1 cellular context compared by ENCODE assay signal in the genomic region with DNA sequence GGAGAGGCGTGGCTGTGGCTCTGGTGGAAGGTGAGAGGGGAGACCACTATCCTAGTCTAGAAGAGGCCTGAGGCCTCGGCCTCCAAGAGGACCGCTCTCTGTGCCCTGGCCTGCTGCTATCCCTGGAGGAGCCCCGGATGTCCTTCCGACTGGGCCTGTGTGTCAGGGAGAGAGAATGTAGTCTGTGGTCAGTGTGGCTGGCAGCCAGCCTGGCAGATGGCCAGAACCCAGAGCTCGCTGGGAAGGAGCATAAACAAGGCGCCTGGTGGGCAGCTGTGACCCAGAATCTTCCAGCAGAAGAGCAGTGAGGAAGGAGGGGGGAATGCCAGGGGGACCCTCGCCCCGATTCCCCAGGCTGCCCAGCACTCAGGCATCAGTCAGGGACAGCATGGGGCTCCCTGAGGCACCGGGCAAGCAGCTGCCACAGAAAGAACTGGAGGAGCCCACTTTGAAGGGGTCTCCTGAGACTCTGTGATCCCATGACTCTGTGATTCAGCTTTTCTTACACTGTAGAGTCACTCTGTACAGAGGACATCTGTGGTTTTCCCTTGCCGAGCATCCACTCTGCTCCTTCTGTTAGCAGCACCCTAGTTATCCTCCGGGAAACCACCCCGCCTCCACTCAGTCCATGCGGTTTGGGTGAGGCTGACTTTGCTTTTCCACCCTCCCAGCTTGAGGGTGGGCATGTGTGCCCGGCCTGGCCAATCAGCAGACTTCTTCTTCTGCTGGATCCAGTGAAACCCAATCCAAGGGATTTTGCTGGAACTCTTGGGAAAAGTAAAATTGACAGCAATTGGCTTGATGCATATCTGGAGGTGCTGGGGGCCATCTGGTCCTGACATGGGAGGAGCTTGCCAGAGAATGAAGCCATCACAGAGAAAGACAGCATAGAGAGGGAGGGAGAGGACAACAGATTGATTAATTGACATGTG.
TF ChIP-seq lines count a peak whose summit lies in the region.

No MANE protein-coding gene starts in this region.

TF ChIP-seq in HepG2, 621 proteins besides CTCF, POLR2A, EP300 and RAD21 (continued from another document and continues in another):
- TF ChIP-seq, protein P1, sequence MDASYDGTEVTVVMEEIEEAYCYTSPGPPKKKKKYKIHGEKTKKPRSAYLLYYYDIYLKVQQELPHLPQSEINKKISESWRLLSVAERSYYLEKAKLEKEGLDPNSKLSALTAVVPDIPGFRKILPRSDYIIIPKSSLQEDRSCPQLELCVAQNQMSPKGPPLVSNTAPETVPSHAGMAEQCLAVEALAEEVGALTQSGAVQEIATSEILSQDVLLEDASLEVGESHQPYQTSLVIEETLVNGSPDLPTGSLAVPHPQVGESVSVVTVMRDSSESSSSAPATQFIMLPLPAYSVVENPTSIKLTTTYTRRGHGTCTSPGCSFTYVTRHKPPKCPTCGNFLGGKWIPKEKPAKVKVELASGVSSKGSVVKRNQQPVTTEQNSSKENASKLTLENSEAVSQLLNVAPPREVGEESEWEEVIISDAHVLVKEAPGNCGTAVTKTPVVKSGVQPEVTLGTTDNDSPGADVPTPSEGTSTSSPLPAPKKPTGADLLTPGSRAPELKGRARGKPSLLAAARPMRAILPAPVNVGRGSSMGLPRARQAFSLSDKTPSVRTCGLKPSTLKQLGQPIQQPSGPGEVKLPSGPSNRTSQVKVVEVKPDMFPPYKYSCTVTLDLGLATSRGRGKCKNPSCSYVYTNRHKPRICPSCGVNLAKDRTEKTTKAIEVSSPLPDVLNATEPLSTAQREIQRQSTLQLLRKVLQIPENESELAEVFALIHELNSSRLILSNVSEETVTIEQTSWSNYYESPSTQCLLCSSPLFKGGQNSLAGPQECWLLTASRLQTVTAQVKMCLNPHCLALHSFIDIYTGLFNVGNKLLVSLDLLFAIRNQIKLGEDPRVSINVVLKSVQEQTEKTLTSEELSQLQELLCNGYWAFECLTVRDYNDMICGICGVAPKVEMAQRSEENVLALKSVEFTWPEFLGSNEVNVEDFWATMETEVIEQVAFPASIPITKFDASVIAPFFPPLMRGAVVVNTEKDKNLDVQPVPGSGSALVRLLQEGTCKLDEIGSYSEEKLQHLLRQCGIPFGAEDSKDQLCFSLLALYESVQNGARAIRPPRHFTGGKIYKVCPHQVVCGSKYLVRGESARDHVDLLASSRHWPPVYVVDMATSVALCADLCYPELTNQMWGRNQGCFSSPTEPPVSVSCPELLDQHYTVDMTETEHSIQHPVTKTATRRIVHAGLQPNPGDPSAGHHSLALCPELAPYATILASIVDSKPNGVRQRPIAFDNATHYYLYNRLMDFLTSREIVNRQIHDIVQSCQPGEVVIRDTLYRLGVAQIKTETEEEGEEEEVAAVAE (CRISPR knock-in tag; IDR thresholded peaks at IDR 0.05; ENCODE audit: borderline replicate concordance) = peak; percentile 98
- TF ChIP-seq KLF6 (CRISPR knock-in tag; IDR thresholded peaks at IDR 0.05) (no peak), EZH2 (conservative IDR thresholded peaks at IDR 0.05; ENCODE audit: low read depth, low read length) (no peak), GABPB1 (CRISPR knock-in tag; IDR thresholded peaks at IDR 0.05) (peak; percentile 58), NFKBIZ (CRISPR knock-in tag; IDR thresholded peaks at IDR 0.05) (0 out of 2 replicates have a peak, but pooled peaks have one; percentile 31), ZNF563 (CRISPR knock-in tag; IDR thresholded peaks at IDR 0.05) (no peak), MXD1 (CRISPR knock-in tag; IDR thresholded peaks at IDR 0.05) (no peak), ZEB1 (IDR thresholded peaks at IDR 0.05; ENCODE audit: insufficient replicate concordance, low read depth) (no peak), ERF (CRISPR knock-in tag; IDR thresholded peaks at IDR 0.05) (0 out of 2 replicates have a peak, but pooled peaks have one; percentile 20), POLR2G (IDR thresholded peaks at IDR 0.05; ENCODE audit: low read depth, low read length) (no peak), SAP130 (CRISPR knock-in tag; IDR thresholded peaks at IDR 0.05; ENCODE audit: low read depth) (peak; percentile 48), NFYB (CRISPR knock-in tag; IDR thresholded peaks at IDR 0.05) (peak; percentile 56; the same call in 1 of the 2 replicates), NR2C2 (CRISPR knock-in tag; IDR thresholded peaks at IDR 0.05; ENCODE audit: borderline replicate concordance) (no peak), YEATS2 (CRISPR knock-in tag; IDR thresholded peaks at IDR 0.05; ENCODE audit: borderline replicate concordance) (peak; percentile 82), ZNF766 (CRISPR knock-in tag; IDR thresholded peaks at IDR 0.05; ENCODE audit: borderline replicate concordance) (no peak), MAF1 (CRISPR knock-in tag; IDR thresholded peaks at IDR 0.05; ENCODE audit: borderline replicate concordance) (no peak), PTBP1 (IDR thresholded peaks at IDR 0.05; ENCODE audit: low read depth, low read length, poor library complexity, severe bottlenecking) (no peak), ZSCAN22 (CRISPR knock-in tag; IDR thresholded peaks at IDR 0.05) (no peak), ARID2 (CRISPR knock-in tag; IDR thresholded peaks at IDR 0.05; ENCODE audit: borderline replicate concordance) (no peak), ZFX (CRISPR knock-in tag; IDR thresholded peaks at IDR 0.05; ENCODE audit: low read depth) (peak; percentile 81), ZNF747 (CRISPR knock-in tag; IDR thresholded peaks at IDR 0.05; ENCODE audit: borderline replicate concordance) (no peak), FOSL2 (CRISPR knock-in tag; IDR thresholded peaks at IDR 0.05) (peak; percentile 77), BRCA1 (CRISPR knock-in tag; IDR thresholded peaks at IDR 0.05) (no peak), PATZ1 (CRISPR knock-in tag; IDR thresholded peaks at IDR 0.05) (peak; percentile 20; the same call in 1 of the 2 replicates), E2F2 (CRISPR knock-in tag; IDR thresholded peaks at IDR 0.05; ENCODE audit: borderline replicate concordance) (no peak), ZNF350 (CRISPR knock-in tag; IDR thresholded peaks at IDR 0.05; ENCODE audit: borderline replicate concordance, low read depth) (peak; percentile 36; the same call in 1 of the 2 replicates), ZNF121 (CRISPR knock-in tag; IDR thresholded peaks at IDR 0.05) (peak; percentile 19; the same call in 1 of the 2 replicates), KLF12 (CRISPR knock-in tag; IDR thresholded peaks at IDR 0.05; ENCODE audit: borderline replicate concordance) (no peak), ZNF143 (CRISPR knock-in tag; IDR thresholded peaks at IDR 0.05) (peak; percentile 45; the same call in 1 of the 2 replicates), HNRNPL (IDR thresholded peaks at IDR 0.05; ENCODE audit: low read depth, low read length) (0 out of 2 replicates have a peak, but pooled peaks have one; percentile 72), ZFY (CRISPR knock-in tag; IDR thresholded peaks at IDR 0.05) (peak; percentile 65), ZNF205 (CRISPR knock-in tag; IDR thresholded peaks at IDR 0.05) (no peak), ATF3 (CRISPR knock-in tag; IDR thresholded peaks at IDR 0.05) (no peak), TEAD3 (CRISPR knock-in tag; optimal IDR thresholded peaks at IDR 0.05; ENCODE audit: borderline replicate concordance) (peak; percentile 43), SALL1 (CRISPR knock-in tag; IDR thresholded peaks at IDR 0.05) (peak; percentile 33; the same call in 1 of the 2 replicates)
- TF ChIP-seq, protein P2, sequence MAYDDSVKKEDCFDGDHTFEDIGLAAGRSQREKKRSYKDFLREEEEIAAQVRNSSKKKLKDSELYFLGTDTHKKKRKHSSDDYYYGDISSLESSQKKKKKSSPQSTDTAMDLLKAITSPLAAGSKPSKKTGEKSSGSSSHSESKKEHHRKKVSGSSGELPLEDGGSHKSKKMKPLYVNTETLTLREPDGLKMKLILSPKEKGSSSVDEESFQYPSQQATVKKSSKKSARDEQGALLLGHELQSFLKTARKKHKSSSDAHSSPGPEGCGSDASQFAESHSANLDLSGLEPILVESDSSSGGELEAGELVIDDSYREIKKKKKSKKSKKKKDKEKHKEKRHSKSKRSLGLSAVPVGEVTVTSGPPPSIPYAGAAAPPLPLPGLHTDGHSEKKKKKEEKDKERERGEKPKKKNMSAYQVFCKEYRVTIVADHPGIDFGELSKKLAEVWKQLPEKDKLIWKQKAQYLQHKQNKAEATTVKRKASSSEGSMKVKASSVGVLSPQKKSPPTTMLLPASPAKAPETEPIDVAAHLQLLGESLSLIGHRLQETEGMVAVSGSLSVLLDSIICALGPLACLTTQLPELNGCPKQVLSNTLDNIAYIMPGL (CRISPR knock-in tag; IDR thresholded peaks at IDR 0.05; ENCODE audit: borderline replicate concordance in 1 of 2, low read depth in 1 of 2) = 0 out of 4 replicates have a peak, but pooled peaks of 1 of the 2 experiments have one; percentile 36
- TF ChIP-seq, protein P3, sequence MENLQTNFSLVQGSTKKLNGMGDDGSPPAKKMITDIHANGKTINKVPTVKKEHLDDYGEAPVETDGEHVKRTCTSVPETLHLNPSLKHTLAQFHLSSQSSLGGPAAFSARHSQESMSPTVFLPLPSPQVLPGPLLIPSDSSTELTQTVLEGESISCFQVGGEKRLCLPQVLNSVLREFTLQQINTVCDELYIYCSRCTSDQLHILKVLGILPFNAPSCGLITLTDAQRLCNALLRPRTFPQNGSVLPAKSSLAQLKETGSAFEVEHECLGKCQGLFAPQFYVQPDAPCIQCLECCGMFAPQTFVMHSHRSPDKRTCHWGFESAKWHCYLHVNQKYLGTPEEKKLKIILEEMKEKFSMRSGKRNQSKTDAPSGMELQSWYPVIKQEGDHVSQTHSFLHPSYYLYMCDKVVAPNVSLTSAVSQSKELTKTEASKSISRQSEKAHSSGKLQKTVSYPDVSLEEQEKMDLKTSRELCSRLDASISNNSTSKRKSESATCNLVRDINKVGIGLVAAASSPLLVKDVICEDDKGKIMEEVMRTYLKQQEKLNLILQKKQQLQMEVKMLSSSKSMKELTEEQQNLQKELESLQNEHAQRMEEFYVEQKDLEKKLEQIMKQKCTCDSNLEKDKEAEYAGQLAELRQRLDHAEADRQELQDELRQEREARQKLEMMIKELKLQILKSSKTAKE (CRISPR knock-in tag; IDR thresholded peaks at IDR 0.05; ENCODE audit: borderline replicate concordance) = peak; percentile 79
- TF ChIP-seq, protein P4, sequence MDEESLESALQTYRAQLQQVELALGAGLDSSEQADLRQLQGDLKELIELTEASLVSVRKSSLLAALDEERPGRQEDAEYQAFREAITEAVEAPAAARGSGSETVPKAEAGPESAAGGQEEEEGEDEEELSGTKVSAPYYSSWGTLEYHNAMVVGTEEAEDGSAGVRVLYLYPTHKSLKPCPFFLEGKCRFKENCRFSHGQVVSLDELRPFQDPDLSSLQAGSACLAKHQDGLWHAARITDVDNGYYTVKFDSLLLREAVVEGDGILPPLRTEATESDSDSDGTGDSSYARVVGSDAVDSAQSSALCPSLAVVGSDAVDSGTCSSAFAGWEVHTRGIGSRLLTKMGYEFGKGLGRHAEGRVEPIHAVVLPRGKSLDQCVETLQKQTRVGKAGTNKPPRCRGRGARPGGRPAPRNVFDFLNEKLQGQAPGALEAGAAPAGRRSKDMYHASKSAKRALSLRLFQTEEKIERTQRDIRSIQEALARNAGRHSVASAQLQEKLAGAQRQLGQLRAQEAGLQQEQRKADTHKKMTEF (CRISPR knock-in tag; IDR thresholded peaks at IDR 0.05) = peak; percentile 52
- TF ChIP-seq, protein P5, sequence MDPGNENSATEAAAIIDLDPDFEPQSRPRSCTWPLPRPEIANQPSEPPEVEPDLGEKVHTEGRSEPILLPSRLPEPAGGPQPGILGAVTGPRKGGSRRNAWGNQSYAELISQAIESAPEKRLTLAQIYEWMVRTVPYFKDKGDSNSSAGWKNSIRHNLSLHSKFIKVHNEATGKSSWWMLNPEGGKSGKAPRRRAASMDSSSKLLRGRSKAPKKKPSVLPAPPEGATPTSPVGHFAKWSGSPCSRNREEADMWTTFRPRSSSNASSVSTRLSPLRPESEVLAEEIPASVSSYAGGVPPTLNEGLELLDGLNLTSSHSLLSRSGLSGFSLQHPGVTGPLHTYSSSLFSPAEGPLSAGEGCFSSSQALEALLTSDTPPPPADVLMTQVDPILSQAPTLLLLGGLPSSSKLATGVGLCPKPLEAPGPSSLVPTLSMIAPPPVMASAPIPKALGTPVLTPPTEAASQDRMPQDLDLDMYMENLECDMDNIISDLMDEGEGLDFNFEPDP (CRISPR knock-in tag; conservative IDR thresholded peaks at IDR 0.05) = no peak
- TF ChIP-seq, protein P6, sequence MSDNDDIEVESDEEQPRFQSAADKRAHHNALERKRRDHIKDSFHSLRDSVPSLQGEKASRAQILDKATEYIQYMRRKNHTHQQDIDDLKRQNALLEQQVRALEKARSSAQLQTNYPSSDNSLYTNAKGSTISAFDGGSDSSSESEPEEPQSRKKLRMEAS (IDR thresholded peaks at IDR 0.05) = peak; percentile 19; the same call in 1 of the 2 replicates
